ENCODE assay signal across 1 cellular context in the genomic region with DNA sequence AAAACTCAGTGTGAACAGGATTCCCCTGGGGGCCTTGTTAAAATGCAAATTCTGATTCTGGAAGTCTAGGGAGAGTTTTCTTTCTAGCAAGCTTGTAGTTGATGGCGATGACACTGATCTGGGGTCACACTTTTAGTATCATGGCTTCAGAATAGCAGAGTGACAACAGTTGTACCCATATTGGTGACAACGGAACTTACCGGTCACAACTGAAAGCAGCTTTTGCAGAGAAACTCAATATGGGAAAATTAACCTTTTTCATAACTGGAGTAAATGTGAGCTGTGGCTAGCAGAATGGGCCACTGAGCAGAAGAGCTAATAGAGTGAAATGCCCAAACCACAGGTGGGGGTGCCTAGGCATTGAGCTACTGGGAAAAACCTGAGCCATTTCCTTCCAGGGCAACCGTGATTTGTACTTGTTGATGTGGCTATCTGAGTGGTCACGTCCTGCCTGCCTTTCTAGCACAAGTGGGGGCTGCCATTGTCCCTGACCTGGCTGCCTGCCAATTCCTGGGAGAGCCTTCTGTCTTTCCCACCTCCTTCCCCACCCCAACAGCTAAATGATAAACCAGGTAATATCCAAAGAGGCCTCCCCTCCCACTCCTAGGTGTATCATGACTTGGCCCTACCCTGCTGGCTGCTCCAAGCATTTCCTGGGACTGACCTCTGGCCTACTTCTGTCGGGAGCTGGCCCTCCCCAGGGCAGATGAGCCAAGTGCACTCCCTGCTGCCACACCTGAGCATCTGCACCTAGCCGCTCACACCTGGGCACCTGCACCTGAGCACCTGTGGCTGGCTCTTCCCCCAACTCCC.
TF ChIP-seq lines count a peak whose summit lies in the region.

No MANE protein-coding gene starts in this region.

TF ChIP-seq in H1, 55 proteins besides CTCF, POLR2A, EP300 and RAD21 (continued from another document):
- peak; percentile 86; the same call in 1 of the 2 replicates for TF ChIP-seq TCF12 (IDR thresholded peaks at IDR 0.05; ENCODE audit: low read depth, low read length)
